In genomic region chr12:62629413-62629812, GRCh38 we compare ENCODE assay signal across 1 cellular context.
TF ChIP-seq lines count a peak whose summit lies in the region.

No MANE protein-coding gene starts in this region.

TF ChIP-seq in WTC11, 78 proteins besides CTCF, POLR2A, EP300 and RAD21 (continued from another document):
- TF ChIP-seq ZNF532 (CRISPR knock-in tag; IDR thresholded peaks at IDR 0.05; ENCODE audit: borderline replicate concordance), result no peak
